ENCODE assay signal across 8 cellular contexts in the genomic region with DNA sequence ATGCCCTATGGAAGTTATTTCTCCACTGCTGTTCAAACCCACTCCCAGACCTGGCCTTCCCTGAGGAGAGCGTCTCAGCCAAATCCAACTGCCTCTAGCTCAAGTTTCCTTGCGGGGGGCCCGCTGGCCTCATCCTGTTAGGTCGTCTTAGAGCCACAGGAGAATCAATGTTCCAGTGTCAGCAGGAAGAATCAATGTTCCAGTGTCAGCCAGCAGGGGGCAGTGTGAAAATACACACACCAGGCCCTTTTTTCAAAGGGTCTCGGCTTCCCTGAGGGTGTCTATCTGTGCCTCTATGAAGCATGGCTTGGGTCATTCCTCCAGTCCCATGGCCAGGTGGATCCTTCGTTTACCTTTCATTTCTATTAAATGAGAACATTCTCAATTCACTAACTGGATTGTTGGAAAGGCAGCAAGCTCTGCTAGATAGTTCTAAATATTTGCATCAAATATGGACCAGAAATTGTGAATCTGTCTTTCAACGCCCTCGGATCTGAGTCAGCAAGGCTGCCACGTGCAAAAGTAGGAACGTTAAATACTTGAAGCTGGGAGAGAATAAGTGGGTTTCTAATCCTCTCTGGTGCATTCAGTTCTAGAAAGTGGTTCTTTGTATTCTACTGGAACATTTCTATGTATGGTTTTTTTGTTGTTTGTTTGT. TPM values are rescaled to one million over a fixed set of nuclear protein-coding genes. Genes with fewer than 3 reads are reported as not detected.
DNase-seq lines count a peak whose midpoint lies in the region; ATAC-seq and TF ChIP-seq lines count a peak whose summit lies in the region.

No MANE protein-coding gene starts in this region.

- H3K4me3 Mint-ChIP-seq in T-helper 2 cell treated with Interferon-gamma antibody and Interleukin-4, amounts not matched to agents 5 μg/mL and 100 μg/mL, for 36 hours: no peak overlapping the region

- no peaks in the 10 kb centered on the region for H3K27me3 ChIP-seq in kidney epithelial cell (ENCODE audit: control insufficient read depth, insufficient read depth, low read length)

- H3K36me3 ChIP-seq in kidney epithelial cell (ENCODE audit: control insufficient read depth, insufficient read depth, low read length): no peaks in the 10 kb centered on the region

- no peak overlapping the region for H3K4me3 ChIP-seq in kidney epithelial cell (ENCODE audit: low read depth, low read length)

- no peaks in the 10 kb centered on the region for H3K9me3 Mint-ChIP-seq in T-helper 2 cell treated with Interferon-gamma antibody and Interleukin-4, amounts not matched to agents 5 μg/mL and 100 μg/mL, for 36 hours

- H3K36me3 Mint-ChIP-seq in T-helper 2 cell treated with Interferon-gamma antibody and Interleukin-4, amounts not matched to agents 5 μg/mL and 100 μg/mL, for 36 hours (ENCODE audit: low read depth): no peaks in the 10 kb centered on the region

- TF ChIP-seq CTCF in kidney epithelial cell (IDR thresholded peaks at IDR 0.05; ENCODE audit: insufficient read depth, low read length, poor library complexity, severe bottlenecking): peak; percentile 72

- H3K27me3 Mint-ChIP-seq in T-helper 2 cell treated with Interferon-gamma antibody and Interleukin-4, amounts not matched to agents 5 μg/mL and 100 μg/mL, for 36 hours (ENCODE audit: low read depth): peaks cover 8% of the 10 kb centered on the region

- DNase-seq in CMK (ENCODE audit: low read depth) (peak; percentile 72), amniotic epithelial cell (ENCODE audit: low read depth) (peak; percentile 19), kidney epithelial cell (ENCODE audit: low read depth) (no peak)
- DNase-seq in T-helper 2 cell treated with Interferon-gamma antibody and Interleukin-4, amounts not matched to agents 5 μg/mL and 100 μg/mL, for 36 hours (ENCODE audit: low spot score): peak; percentile 41
- DNase-seq in stimulated activated CD8-positive, alpha-beta memory T cell treated with anti-CD3 and anti-CD28 coated beads, Interleukin-12 subunit alpha, Interleukin-12 subunit beta, amount 100 ng/mL, for 1 hour (ENCODE audit: low read depth): peak; percentile 57

- H3K4me1 Mint-ChIP-seq in T-helper 2 cell treated with Interferon-gamma antibody and Interleukin-4, amounts not matched to agents 5 μg/mL and 100 μg/mL, for 36 hours (ENCODE audit: low read depth): peaks cover 1% of the 10 kb centered on the region

- no peak overlapping the region for H3K27ac Mint-ChIP-seq in T-helper 2 cell treated with Interferon-gamma antibody and Interleukin-4, amounts not matched to agents 5 μg/mL and 100 μg/mL, for 36 hours

- peak; percentile 50 for ATAC-seq in HG02678 (IDR thresholded peaks at IDR 0.05; ENCODE audit: unreplicated experiment)
- ATAC-seq in HG03280 (IDR thresholded peaks at IDR 0.05; ENCODE audit: unreplicated experiment): no peak
- ATAC-seq in GM21825 (IDR thresholded peaks at IDR 0.05; ENCODE audit: unreplicated experiment): no peak

RNA-seq across cellular contexts. Expression of gene PRND, which starts 19.2 kb away (rescaled TPM):
- not detected in 2 replicates for total RNA-seq in kidney epithelial cell

RNA-seq across cellular contexts. Expression of gene PRNP, which starts 54.6 kb away (rescaled TPM):
- 105 and 127 TPM in 2 replicates for total RNA-seq in kidney epithelial cell
